In the genomic region with DNA sequence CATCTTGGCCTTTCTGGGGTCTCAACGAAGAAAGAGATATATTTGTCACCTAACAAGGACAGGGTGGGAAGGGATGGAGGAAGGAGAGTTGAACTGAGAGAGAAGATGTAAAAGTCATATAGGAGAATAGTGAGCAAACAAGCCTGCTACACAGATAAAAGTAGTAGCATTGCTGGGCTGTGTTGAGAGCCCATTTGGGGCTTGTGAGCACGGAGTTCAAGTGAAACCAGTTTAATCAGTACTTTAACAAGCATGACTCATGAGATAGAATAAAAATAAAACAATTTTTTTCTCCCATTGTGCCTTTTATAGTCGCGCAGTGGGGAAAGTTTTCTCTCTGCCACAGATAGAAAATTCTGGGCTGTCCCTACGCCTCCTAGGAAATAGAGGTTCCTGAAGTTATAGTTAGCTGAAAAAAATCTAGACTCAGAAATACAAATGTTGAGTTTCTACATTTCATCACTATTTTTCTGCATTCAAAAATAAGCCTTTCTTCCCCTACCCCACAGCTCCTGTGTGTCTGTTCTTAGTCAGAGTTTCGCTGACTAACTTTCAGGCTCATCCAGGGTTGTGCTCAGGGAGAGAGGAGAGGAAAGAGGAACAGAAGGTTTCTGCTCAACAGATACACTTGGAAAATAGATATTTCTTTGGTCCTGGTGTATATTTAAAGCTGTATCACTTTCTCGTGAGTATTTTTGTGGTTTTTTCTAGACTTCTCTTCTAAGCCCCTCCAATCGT, we compare ENCODE assay signal across 19 cellular contexts.
A peak's percentile ranks its signal among the peaks of the same experiment; 100 is the strongest.
DNase-seq lines count a peak whose midpoint lies in the region; ATAC-seq, FAIRE-seq and TF ChIP-seq lines count a peak whose summit lies in the region.
"Had no signal": no experiment of that assay in that cellular context is flagged by ENCODE, and none has a peak within 500 bp of the region (broad histone marks: within the 10 kb centered on the region; RNA-seq: fewer than 3 reads in every experiment).

No MANE protein-coding gene starts in this region.

- FAIRE-seq in bronchial epithelial cell (lab: Jason Lieb, UNC), result no peak
- FAIRE-seq: A549, D721Med, GM18507, HTR-8/SVneo had no signal

- H3K79me2 ChIP-seq in GM23338 (replicated peaks; ENCODE audit: insufficient read depth), result no peaks in the 10 kb centered on the region

- H3K27me3 ChIP-seq in GM23338 (ENCODE audit: insufficient read depth) (no peaks in the 10 kb centered on the region), bronchial epithelial cell (ENCODE audit: control insufficient read depth, insufficient read depth, low read length) (no peaks in the 10 kb centered on the region), uterus (no peaks in the 10 kb centered on the region)

- ATAC-seq in GM23338 (no peak), GM19467 (IDR thresholded peaks at IDR 0.05; ENCODE audit: unreplicated experiment) (no peak), HG03457 (IDR thresholded peaks at IDR 0.05; ENCODE audit: unreplicated experiment) (no peak), GM21390 (IDR thresholded peaks at IDR 0.05; ENCODE audit: unreplicated experiment) (no peak)
- ATAC-seq: A549; CD8-positive, alpha-beta T cell had no signal

- H3K27ac ChIP-seq in GM23338 (ENCODE audit: low read depth), result no peak overlapping the region
- H3K27ac ChIP-seq in uterus, result peak overlapping the region; percentile 76 to 78
- H3K27ac ChIP-seq: A549 had no signal

- no peaks in the 10 kb centered on the region for H3K36me3 Mint-ChIP-seq in GM23338 (ENCODE audit: low read depth)
- H3K36me3 Mint-ChIP-seq: CD14-positive monocyte; CD8-positive, alpha-beta T cell had no signal

- no peak for TF ChIP-seq CTCF in GM23338 (conservative IDR thresholded peaks at IDR 0.05; ENCODE audit: low read depth in 2 of 2)
- TF ChIP-seq CTCF in bronchial epithelial cell (IDR thresholded peaks at IDR 0.05; ENCODE audit: insufficient read depth, low read length, severe bottlenecking), result no peak
- no peak for TF ChIP-seq CTCF in uterus (IDR thresholded peaks at IDR 0.05)

- H3K4me1 Mint-ChIP-seq in GM23338, result peaks cover 2% of the 10 kb centered on the region; the same call in 2 of the 3 replicates
- H3K4me1 Mint-ChIP-seq: CD14-positive monocyte had no signal

- no peak overlapping the region for H3K4me3 ChIP-seq in GM23338
- H3K4me3 ChIP-seq in bronchial epithelial cell (ENCODE audit: low read depth, low read length), result no peak overlapping the region
- no peak overlapping the region for H3K4me3 ChIP-seq in uterus
- H3K4me3 ChIP-seq: A549 had no signal

- H3K4me2 ChIP-seq in GM23338, result no peak overlapping the region
- H3K4me2 ChIP-seq: A549 had no signal

- no peaks in the 10 kb centered on the region for H3K9me3 Mint-ChIP-seq in GM23338
- H3K9me3 Mint-ChIP-seq: H9 had no signal

- no peaks in the 10 kb centered on the region for H4K20me1 ChIP-seq in GM23338 (replicated peaks; ENCODE audit: insufficient read depth)

- no peak overlapping the region for H3K27ac Mint-ChIP-seq in GM23338
- H3K27ac Mint-ChIP-seq: CD8-positive, alpha-beta T cell; H9 had no signal

- no peaks in the 10 kb centered on the region for H3F3A ChIP-seq in GM23338 (replicated peaks; ENCODE audit: low read depth)

- H3K9me2 ChIP-seq in GM23338 (ENCODE audit: insufficient read depth), result no peaks in the 10 kb centered on the region

- H3K27me3 Mint-ChIP-seq in GM23338 (ENCODE audit: insufficient read depth, low read depth, poor library complexity), result peaks cover 1% of the 10 kb centered on the region

- no peak for TF ChIP-seq POLR2A in uterus (IDR thresholded peaks at IDR 0.05)

- H2AFZ ChIP-seq in GM23338, result 0 out of 2 replicates have a peak overlapping the region, but pooled peaks have one; percentile 14

- H3K36me3 ChIP-seq in GM23338 (ENCODE audit: insufficient read depth) (no peaks in the 10 kb centered on the region; the same call in 1 of the 2 replicates), bronchial epithelial cell (ENCODE audit: control insufficient read depth, insufficient read depth, low read length) (no peaks in the 10 kb centered on the region), uterus (no peaks in the 10 kb centered on the region)

- H3K4me1 ChIP-seq in GM23338 (ENCODE audit: insufficient read depth) (no peaks in the 10 kb centered on the region), uterus (no peaks in the 10 kb centered on the region)
- H3K4me1 ChIP-seq: A549 had no signal

- H3K4me3 Mint-ChIP-seq in GM23338, result no peak overlapping the region
- H3K4me3 Mint-ChIP-seq: CD14-positive monocyte; CD8-positive, alpha-beta T cell; H9 had no signal

- no peaks in the 10 kb centered on the region for H3K9me3 ChIP-seq in uterus
- H3K9me3 ChIP-seq: A549 had no signal

- DNase-seq in GM23338 (ENCODE audit: low spot score), result no peak
- DNase-seq in bronchial epithelial cell (ENCODE audit: low read depth), result peak; percentile 10
- peak; percentile 7 for DNase-seq in kidney tubule cell (ENCODE audit: low spot score)
- DNase-seq in uterus, result no peak
- DNase-seq: CD8-positive, alpha-beta T cell; COR-L47; DMS153; DND-41; GDM1; GOT3; H9 had no signal

- intact Hi-C loops in uterus (cut with DNase I; ENCODE audit: low total_unique reads), result no loop called here

TF ChIP-seq in GM23338, 12 proteins besides CTCF, POLR2A, EP300 and RAD21 (continues in another document):
- TF ChIP-seq, protein P1, sequence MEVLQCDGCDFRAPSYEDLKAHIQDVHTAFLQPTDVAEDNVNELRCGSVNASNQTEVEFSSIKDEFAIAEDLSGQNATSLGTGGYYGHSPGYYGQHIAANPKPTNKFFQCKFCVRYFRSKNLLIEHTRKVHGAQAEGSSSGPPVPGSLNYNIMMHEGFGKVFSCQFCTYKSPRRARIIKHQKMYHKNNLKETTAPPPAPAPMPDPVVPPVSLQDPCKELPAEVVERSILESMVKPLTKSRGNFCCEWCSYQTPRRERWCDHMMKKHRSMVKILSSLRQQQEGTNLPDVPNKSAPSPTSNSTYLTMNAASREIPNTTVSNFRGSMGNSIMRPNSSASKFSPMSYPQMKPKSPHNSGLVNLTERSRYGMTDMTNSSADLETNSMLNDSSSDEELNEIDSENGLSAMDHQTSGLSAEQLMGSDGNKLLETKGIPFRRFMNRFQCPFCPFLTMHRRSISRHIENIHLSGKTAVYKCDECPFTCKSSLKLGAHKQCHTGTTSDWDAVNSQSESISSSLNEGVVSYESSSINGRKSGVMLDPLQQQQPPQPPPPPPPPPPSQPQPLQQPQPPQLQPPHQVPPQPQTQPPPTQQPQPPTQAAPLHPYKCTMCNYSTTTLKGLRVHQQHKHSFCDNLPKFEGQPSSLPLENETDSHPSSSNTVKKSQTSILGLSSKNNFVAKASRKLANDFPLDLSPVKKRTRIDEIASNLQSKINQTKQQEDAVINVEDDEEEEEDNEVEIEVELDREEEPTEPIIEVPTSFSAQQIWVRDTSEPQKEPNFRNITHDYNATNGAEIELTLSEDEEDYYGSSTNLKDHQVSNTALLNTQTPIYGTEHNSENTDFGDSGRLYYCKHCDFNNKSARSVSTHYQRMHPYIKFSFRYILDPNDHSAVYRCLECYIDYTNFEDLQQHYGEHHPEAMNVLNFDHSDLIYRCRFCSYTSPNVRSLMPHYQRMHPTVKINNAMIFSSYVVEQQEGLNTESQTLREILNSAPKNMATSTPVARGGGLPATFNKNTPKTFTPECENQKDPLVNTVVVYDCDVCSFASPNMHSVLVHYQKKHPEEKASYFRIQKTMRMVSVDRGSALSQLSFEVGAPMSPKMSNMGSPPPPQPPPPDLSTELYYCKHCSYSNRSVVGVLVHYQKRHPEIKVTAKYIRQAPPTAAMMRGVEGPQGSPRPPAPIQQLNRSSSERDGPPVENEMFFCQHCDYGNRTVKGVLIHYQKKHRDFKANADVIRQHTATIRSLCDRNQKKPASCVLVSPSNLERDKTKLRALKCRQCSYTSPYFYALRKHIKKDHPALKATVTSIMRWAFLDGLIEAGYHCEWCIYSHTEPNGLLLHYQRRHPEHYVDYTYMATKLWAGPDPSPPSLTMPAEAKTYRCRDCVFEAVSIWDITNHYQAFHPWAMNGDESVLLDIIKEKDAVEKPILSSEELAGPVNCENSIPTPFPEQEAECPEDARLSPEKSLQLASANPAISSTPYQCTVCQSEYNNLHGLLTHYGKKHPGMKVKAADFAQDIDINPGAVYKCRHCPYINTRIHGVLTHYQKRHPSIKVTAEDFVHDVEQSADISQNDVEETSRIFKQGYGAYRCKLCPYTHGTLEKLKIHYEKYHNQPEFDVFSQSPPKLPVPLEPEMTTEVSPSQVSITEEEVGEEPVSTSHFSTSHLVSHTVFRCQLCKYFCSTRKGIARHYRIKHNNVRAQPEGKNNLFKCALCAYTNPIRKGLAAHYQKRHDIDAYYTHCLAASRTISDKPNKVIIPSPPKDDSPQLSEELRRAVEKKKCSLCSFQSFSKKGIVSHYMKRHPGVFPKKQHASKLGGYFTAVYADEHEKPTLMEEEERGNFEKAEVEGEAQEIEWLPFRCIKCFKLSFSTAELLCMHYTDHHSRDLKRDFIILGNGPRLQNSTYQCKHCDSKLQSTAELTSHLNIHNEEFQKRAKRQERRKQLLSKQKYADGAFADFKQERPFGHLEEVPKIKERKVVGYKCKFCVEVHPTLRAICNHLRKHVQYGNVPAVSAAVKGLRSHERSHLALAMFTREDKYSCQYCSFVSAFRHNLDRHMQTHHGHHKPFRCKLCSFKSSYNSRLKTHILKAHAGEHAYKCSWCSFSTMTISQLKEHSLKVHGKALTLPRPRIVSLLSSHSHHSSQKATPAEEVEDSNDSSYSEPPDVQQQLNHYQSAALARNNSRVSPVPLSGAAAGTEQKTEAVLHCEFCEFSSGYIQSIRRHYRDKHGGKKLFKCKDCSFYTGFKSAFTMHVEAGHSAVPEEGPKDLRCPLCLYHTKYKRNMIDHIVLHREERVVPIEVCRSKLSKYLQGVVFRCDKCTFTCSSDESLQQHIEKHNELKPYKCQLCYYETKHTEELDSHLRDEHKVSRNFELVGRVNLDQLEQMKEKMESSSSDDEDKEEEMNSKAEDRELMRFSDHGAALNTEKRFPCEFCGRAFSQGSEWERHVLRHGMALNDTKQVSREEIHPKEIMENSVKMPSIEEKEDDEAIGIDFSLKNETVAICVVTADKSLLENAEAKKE (CRISPR knock-in tag; IDR thresholded peaks at IDR 0.05), result no peak
- TF ChIP-seq EZH2 (IDR thresholded peaks at IDR 0.05; ENCODE audit: low read depth, unreplicated experiment) (no peak), JUNB (IDR thresholded peaks at IDR 0.05; ENCODE audit: unreplicated experiment) (no peak), POLR2AphosphoS5 (IDR thresholded peaks at IDR 0.05; ENCODE audit: low read depth) (no peak), STAT1 (IDR thresholded peaks at IDR 0.05; ENCODE audit: unreplicated experiment) (no peak), ZNF114 (CRISPR knock-in tag; IDR thresholded peaks at IDR 0.05) (no peak), NANOG (IDR thresholded peaks at IDR 0.05; ENCODE audit: borderline replicate concordance) (no peak)

Comparison
In these comparisons a context has a peak if more than half of its experiments do, and no peak if none do; other contexts are left out.
1. DNase-seq: peak in bronchial epithelial cell (single experiment) and kidney tubule cell (single experiment); none in GM23338 (single experiment) and uterus (0 of 2).